ENCODE assay signal across 1 cellular context in the genomic region with DNA sequence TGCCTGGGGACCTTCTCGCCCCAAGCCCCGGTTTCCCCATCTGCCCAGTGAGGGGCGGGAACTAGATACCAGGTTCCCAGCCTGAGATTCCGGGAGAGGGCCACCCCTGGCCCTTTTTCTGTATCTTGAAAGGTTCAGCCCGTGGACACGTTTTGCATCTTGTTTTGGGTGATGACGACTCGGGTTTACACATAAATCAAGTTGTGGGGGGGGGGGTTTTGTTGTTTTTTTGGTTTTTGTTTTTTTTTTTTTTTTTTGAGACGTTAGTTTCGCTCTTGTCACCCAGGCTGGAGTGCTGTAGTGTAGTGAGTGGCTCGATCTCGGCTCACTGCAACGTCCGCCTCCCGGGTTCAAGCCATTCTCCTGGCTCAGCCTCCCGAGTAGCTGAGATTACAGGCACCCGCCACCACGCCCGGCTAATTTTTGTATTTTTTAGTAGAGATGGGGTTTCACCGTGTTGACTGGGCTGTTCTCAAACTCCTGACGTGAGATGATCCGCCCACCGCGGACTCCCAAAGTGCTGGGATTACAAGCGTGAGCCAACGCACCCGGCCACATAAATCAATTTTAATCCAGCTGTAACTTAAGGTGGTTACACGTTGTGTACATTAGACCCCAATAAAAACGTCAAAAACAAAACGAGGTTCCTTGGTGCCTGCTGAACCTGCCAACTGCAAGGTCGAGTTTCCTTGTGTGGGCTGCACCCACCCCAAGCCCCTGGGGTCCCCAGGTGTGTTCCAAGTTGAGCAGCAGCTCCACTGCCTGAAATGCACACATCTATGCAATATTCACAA.
TF ChIP-seq lines count a peak whose summit lies in the region.

No MANE protein-coding gene starts in this region.

TF ChIP-seq in HEK293, 187 proteins besides CTCF, POLR2A, EP300 and RAD21 (continued from another document):
- TF ChIP-seq ZBTB17 (tag by site-specific recombination; IDR thresholded peaks at IDR 0.05) (peak; percentile 67), ZFP69B (tag by site-specific recombination; IDR thresholded peaks at IDR 0.05) (peak; percentile 17; the same call in 1 of the 2 replicates), ZNF664 (tag by site-specific recombination; IDR thresholded peaks at IDR 0.05) (no peak), ZBTB48 (tag by site-specific recombination; IDR thresholded peaks at IDR 0.05) (0 out of 2 replicates have a peak, but pooled peaks have one; percentile 10), ZNF211 (tag by site-specific recombination; IDR thresholded peaks at IDR 0.05; ENCODE audit: low read depth) (no peak), SP7 (tag by site-specific recombination; IDR thresholded peaks at IDR 0.05) (peak; percentile 53), ZNF792 (tag by site-specific recombination; IDR thresholded peaks at IDR 0.05) (no peak), ZFHX2 (tag by site-specific recombination; conservative IDR thresholded peaks at IDR 0.05) (peak; percentile 89), ZXDB (tag by site-specific recombination; IDR thresholded peaks at IDR 0.05) (0 out of 2 replicates have a peak, but pooled peaks have one; percentile 40), ZNF341 (tag by site-specific recombination; IDR thresholded peaks at IDR 0.05; ENCODE audit: low read depth) (peak; percentile 98), WT1 (tag by site-specific recombination; IDR thresholded peaks at IDR 0.05) (0 out of 2 replicates have a peak, but pooled peaks have one; percentile 11), ZBTB8A (tag by site-specific recombination; IDR thresholded peaks at IDR 0.05) (peak; percentile 97), OSR2 (tag by site-specific recombination; IDR thresholded peaks at IDR 0.05) (no peak), ZSCAN23 (tag by site-specific recombination; IDR thresholded peaks at IDR 0.05) (0 out of 2 replicates have a peak, but pooled peaks have one; percentile 31), ZNF324 (tag by site-specific recombination; IDR thresholded peaks at IDR 0.05) (peak; percentile 64; the same call in 1 of the 2 replicates), ZBTB7A (tag by site-specific recombination; IDR thresholded peaks at IDR 0.05; ENCODE audit: low read depth) (no peak), ZNF596 (tag by site-specific recombination; IDR thresholded peaks at IDR 0.05) (no peak), REPIN1 (tag by site-specific recombination; IDR thresholded peaks at IDR 0.05; ENCODE audit: low read depth) (0 out of 2 replicates have a peak, but pooled peaks have one; percentile 27), ZNF16 (tag by site-specific recombination; IDR thresholded peaks at IDR 0.05; ENCODE audit: low read depth) (no peak), ZNF19 (tag by site-specific recombination; IDR thresholded peaks at IDR 0.05; ENCODE audit: low read depth) (no peak), ZEB2 (tag by site-specific recombination; IDR thresholded peaks at IDR 0.05) (peak; percentile 45), ZNF561 (tag by site-specific recombination; IDR thresholded peaks at IDR 0.05; ENCODE audit: borderline replicate concordance) (no peak), ZNF548 (tag by site-specific recombination; IDR thresholded peaks at IDR 0.05) (no peak), ZNF114 (tag by site-specific recombination; IDR thresholded peaks at IDR 0.05) (no peak), GLIS1 (tag by site-specific recombination; IDR thresholded peaks at IDR 0.05) (peak; percentile 44; the same call in 1 of the 2 replicates), SALL2 (tag by site-specific recombination; IDR thresholded peaks at IDR 0.05; ENCODE audit: borderline replicate concordance) (no peak), EGR2 (tag by site-specific recombination; IDR thresholded peaks at IDR 0.05; ENCODE audit: low read depth) (peak; percentile 82), ZNF670 (tag by site-specific recombination; IDR thresholded peaks at IDR 0.05; ENCODE audit: low read depth) (no peak), ZNF571 (tag by site-specific recombination; IDR thresholded peaks at IDR 0.05) (no peak), ZNF138 (tag by site-specific recombination; IDR thresholded peaks at IDR 0.05; ENCODE audit: borderline replicate concordance) (0 out of 2 replicates have a peak, but pooled peaks have one; percentile 18)
- TF ChIP-seq, protein P1, sequence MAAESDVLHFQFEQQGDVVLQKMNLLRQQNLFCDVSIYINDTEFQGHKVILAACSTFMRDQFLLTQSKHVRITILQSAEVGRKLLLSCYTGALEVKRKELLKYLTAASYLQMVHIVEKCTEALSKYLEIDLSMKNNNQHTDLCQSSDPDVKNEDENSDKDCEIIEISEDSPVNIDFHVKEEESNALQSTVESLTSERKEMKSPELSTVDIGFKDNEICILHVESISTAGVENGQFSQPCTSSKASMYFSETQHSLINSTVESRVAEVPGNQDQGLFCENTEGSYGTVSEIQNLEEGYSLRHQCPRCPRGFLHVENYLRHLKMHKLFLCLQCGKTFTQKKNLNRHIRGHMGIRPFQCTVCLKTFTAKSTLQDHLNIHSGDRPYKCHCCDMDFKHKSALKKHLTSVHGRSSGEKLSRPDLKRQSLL (tag by site-specific recombination; IDR thresholded peaks at IDR 0.05), result no peak
- TF ChIP-seq, protein P2, sequence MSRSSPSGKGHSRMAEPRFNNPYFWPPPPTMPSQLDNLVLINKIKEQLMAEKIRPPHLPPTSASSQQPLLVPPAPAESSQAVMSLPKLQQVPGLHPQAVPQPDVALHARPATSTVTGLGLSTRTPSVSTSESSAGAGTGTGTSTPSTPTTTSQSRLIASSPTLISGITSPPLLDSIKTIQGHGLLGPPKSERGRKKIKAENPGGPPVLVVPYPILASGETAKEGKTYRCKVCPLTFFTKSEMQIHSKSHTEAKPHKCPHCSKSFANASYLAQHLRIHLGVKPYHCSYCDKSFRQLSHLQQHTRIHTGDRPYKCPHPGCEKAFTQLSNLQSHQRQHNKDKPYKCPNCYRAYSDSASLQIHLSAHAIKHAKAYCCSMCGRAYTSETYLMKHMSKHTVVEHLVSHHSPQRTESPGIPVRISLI (tag by site-specific recombination; IDR thresholded peaks at IDR 0.05), result peak; percentile 82
- TF ChIP-seq, protein P3, sequence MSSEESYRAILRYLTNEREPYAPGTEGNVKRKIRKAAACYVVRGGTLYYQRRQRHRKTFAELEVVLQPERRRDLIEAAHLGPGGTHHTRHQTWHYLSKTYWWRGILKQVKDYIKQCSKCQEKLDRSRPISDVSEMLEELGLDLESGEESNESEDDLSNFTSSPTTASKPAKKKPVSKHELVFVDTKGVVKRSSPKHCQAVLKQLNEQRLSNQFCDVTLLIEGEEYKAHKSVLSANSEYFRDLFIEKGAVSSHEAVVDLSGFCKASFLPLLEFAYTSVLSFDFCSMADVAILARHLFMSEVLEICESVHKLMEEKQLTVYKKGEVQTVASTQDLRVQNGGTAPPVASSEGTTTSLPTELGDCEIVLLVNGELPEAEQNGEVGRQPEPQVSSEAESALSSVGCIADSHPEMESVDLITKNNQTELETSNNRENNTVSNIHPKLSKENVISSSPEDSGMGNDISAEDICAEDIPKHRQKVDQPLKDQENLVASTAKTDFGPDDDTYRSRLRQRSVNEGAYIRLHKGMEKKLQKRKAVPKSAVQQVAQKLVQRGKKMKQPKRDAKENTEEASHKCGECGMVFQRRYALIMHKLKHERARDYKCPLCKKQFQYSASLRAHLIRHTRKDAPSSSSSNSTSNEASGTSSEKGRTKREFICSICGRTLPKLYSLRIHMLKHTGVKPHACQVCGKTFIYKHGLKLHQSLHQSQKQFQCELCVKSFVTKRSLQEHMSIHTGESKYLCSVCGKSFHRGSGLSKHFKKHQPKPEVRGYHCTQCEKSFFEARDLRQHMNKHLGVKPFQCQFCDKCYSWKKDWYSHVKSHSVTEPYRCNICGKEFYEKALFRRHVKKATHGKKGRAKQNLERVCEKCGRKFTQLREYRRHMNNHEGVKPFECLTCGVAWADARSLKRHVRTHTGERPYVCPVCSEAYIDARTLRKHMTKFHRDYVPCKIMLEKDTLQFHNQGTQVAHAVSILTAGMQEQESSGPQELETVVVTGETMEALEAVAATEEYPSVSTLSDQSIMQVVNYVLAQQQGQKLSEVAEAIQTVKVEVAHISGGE (tag by site-specific recombination; conservative IDR thresholded peaks at IDR 0.05; ENCODE audit: low read depth), result 0 out of 2 replicates have a peak, but pooled peaks have one; percentile 6
- TF ChIP-seq, protein P4, sequence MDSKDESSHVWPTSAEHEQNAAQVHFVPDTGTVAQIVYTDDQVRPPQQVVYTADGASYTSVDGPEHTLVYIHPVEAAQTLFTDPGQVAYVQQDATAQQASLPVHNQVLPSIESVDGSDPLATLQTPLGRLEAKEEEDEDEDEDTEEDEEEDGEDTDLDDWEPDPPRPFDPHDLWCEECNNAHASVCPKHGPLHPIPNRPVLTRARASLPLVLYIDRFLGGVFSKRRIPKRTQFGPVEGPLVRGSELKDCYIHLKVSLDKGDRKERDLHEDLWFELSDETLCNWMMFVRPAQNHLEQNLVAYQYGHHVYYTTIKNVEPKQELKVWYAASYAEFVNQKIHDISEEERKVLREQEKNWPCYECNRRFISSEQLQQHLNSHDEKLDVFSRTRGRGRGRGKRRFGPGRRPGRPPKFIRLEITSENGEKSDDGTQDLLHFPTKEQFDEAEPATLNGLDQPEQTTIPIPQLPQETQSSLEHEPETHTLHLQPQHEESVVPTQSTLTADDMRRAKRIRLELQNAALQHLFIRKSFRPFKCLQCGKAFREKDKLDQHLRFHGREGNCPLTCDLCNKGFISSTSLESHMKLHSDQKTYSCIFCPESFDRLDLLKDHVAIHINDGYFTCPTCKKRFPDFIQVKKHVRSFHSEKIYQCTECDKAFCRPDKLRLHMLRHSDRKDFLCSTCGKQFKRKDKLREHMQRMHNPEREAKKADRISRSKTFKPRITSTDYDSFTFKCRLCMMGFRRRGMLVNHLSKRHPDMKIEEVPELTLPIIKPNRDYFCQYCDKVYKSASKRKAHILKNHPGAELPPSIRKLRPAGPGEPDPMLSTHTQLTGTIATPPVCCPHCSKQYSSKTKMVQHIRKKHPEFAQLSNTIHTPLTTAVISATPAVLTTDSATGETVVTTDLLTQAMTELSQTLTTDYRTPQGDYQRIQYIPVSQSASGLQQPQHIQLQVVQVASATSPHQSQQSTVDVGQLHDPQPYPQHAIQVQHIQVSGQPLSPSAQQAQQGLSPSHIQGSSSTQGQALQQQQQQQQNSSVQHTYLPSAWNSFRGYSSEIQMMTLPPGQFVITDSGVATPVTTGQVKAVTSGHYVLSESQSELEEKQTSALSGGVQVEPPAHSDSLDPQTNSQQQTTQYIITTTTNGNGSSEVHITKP (tag by site-specific recombination; IDR thresholded peaks at IDR 0.05), result peak; percentile 91
- TF ChIP-seq, protein P5, sequence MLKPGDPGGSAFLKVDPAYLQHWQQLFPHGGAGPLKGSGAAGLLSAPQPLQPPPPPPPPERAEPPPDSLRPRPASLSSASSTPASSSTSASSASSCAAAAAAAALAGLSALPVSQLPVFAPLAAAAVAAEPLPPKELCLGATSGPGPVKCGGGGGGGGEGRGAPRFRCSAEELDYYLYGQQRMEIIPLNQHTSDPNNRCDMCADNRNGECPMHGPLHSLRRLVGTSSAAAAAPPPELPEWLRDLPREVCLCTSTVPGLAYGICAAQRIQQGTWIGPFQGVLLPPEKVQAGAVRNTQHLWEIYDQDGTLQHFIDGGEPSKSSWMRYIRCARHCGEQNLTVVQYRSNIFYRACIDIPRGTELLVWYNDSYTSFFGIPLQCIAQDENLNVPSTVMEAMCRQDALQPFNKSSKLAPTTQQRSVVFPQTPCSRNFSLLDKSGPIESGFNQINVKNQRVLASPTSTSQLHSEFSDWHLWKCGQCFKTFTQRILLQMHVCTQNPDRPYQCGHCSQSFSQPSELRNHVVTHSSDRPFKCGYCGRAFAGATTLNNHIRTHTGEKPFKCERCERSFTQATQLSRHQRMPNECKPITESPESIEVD (tag by site-specific recombination; IDR thresholded peaks at IDR 0.05), result no peak
- TF ChIP-seq, protein P6, sequence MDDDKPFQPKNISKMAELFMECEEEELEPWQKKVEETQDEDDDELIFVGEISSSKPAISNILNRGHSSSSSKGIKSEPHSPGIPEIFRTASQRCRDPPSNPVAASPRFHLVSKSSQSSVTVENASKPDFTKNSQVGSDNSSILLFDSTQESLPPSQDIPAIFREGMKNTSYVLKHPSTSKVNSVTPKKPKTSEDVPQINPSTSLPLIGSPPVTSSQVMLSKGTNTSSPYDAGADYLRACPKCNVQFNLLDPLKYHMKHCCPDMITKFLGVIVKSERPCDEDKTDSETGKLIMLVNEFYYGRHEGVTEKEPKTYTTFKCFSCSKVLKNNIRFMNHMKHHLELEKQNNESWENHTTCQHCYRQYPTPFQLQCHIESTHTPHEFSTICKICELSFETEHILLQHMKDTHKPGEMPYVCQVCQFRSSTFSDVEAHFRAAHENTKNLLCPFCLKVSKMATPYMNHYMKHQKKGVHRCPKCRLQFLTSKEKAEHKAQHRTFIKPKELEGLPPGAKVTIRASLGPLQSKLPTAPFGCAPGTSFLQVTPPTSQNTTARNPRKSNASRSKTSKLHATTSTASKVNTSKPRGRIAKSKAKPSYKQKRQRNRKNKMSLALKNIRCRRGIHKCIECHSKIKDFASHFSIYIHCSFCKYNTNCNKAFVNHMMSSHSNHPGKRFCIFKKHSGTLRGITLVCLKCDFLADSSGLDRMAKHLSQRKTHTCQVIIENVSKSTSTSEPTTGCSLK (tag by site-specific recombination; IDR thresholded peaks at IDR 0.05), result no peak
- TF ChIP-seq, protein P7, sequence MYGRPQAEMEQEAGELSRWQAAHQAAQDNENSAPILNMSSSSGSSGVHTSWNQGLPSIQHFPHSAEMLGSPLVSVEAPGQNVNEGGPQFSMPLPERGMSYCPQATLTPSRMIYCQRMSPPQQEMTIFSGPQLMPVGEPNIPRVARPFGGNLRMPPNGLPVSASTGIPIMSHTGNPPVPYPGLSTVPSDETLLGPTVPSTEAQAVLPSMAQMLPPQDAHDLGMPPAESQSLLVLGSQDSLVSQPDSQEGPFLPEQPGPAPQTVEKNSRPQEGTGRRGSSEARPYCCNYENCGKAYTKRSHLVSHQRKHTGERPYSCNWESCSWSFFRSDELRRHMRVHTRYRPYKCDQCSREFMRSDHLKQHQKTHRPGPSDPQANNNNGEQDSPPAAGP (tag by site-specific recombination; IDR thresholded peaks at IDR 0.05), result no peak
